ENCODE assay signal across 1 cellular context in the genomic region with DNA sequence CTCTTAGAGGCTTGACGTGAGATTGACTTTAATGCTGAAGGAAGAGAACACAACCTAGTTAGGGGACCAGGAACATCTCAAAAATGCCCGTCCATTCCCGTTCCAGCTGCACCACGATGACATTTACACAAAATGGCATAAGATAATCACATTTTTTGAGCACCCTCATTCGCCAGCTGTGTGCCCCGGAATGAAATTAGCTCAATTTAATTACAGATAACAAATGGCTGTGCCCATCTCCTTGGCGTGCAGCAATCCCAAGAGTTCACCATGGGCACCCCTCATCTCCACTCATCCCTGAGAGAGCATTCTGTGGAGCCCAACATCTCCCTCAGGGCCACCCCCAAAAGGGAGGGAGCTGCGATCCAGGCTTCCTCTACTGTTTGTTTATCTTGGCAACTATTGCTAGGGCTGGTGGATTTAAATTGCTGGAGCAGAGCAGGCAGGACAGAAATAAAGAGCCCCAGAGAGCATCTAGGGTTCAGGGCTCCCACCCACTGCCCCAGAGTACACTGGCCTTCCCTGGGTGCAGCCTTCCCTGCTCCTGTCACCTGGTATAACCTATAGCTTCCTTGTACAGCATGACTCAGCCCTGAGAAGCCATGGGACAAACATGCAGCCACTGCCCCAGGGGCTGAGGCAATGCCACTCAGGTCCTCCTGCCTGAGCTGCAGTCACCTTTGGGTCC.
TF ChIP-seq lines count a peak whose summit lies in the region.

No MANE protein-coding gene starts in this region.

TF ChIP-seq in H1, 55 proteins besides CTCF, POLR2A, EP300 and RAD21 (continued from another document):
- TF ChIP-seq, protein P1, sequence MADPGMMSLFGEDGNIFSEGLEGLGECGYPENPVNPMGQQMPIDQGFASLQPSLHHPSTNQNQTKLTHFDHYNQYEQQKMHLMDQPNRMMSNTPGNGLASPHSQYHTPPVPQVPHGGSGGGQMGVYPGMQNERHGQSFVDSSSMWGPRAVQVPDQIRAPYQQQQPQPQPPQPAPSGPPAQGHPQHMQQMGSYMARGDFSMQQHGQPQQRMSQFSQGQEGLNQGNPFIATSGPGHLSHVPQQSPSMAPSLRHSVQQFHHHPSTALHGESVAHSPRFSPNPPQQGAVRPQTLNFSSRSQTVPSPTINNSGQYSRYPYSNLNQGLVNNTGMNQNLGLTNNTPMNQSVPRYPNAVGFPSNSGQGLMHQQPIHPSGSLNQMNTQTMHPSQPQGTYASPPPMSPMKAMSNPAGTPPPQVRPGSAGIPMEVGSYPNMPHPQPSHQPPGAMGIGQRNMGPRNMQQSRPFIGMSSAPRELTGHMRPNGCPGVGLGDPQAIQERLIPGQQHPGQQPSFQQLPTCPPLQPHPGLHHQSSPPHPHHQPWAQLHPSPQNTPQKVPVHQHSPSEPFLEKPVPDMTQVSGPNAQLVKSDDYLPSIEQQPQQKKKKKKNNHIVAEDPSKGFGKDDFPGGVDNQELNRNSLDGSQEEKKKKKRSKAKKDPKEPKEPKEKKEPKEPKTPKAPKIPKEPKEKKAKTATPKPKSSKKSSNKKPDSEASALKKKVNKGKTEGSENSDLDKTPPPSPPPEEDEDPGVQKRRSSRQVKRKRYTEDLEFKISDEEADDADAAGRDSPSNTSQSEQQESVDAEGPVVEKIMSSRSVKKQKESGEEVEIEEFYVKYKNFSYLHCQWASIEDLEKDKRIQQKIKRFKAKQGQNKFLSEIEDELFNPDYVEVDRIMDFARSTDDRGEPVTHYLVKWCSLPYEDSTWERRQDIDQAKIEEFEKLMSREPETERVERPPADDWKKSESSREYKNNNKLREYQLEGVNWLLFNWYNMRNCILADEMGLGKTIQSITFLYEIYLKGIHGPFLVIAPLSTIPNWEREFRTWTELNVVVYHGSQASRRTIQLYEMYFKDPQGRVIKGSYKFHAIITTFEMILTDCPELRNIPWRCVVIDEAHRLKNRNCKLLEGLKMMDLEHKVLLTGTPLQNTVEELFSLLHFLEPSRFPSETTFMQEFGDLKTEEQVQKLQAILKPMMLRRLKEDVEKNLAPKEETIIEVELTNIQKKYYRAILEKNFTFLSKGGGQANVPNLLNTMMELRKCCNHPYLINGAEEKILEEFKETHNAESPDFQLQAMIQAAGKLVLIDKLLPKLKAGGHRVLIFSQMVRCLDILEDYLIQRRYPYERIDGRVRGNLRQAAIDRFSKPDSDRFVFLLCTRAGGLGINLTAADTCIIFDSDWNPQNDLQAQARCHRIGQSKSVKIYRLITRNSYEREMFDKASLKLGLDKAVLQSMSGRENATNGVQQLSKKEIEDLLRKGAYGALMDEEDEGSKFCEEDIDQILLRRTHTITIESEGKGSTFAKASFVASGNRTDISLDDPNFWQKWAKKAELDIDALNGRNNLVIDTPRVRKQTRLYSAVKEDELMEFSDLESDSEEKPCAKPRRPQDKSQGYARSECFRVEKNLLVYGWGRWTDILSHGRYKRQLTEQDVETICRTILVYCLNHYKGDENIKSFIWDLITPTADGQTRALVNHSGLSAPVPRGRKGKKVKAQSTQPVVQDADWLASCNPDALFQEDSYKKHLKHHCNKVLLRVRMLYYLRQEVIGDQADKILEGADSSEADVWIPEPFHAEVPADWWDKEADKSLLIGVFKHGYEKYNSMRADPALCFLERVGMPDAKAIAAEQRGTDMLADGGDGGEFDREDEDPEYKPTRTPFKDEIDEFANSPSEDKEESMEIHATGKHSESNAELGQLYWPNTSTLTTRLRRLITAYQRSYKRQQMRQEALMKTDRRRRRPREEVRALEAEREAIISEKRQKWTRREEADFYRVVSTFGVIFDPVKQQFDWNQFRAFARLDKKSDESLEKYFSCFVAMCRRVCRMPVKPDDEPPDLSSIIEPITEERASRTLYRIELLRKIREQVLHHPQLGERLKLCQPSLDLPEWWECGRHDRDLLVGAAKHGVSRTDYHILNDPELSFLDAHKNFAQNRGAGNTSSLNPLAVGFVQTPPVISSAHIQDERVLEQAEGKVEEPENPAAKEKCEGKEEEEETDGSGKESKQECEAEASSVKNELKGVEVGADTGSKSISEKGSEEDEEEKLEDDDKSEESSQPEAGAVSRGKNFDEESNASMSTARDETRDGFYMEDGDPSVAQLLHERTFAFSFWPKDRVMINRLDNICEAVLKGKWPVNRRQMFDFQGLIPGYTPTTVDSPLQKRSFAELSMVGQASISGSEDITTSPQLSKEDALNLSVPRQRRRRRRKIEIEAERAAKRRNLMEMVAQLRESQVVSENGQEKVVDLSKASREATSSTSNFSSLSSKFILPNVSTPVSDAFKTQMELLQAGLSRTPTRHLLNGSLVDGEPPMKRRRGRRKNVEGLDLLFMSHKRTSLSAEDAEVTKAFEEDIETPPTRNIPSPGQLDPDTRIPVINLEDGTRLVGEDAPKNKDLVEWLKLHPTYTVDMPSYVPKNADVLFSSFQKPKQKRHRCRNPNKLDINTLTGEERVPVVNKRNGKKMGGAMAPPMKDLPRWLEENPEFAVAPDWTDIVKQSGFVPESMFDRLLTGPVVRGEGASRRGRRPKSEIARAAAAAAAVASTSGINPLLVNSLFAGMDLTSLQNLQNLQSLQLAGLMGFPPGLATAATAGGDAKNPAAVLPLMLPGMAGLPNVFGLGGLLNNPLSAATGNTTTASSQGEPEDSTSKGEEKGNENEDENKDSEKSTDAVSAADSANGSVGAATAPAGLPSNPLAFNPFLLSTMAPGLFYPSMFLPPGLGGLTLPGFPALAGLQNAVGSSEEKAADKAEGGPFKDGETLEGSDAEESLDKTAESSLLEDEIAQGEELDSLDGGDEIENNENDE (IDR thresholded peaks at IDR 0.05; ENCODE audit: insufficient replicate concordance, low read length), result no peak
- TF ChIP-seq SP4 (IDR thresholded peaks at IDR 0.05; ENCODE audit: low read length) (no peak), EZH2 (IDR thresholded peaks at IDR 0.05; ENCODE audit: low read depth, low read length, severe bottlenecking) (no peak), NANOG (IDR thresholded peaks at IDR 0.05; ENCODE audit: insufficient read depth, low read depth, low read length, poor library complexity, severe bottlenecking) (no peak), CREB1 (IDR thresholded peaks at IDR 0.05) (no peak), POLR2AphosphoS5 (IDR thresholded peaks at IDR 0.05; ENCODE audit: low read depth, low read length) (no peak), SAP30 (IDR thresholded peaks at IDR 0.05; ENCODE audit: insufficient read depth, insufficient replicate concordance, low read length) (no peak), CEBPB (IDR thresholded peaks at IDR 0.05; ENCODE audit: low read depth, low read length) (no peak), BACH1 (IDR thresholded peaks at IDR 0.05; ENCODE audit: low read length) (no peak), SIN3A (conservative IDR thresholded peaks at IDR 0.05 in 1 of 2, IDR thresholded peaks at IDR 0.05 in 1 of 2; ENCODE audit: low read depth in 1 of 2, low read length in 2 of 2) (no peak), CHD2 (IDR thresholded peaks at IDR 0.05; ENCODE audit: low read length) (no peak), BCL11A (IDR thresholded peaks at IDR 0.05; ENCODE audit: low read depth in 2 of 2, low read length in 2 of 2) (no peak), JUND (IDR thresholded peaks at IDR 0.05; ENCODE audit: low read length) (no peak), SUZ12 (IDR thresholded peaks at IDR 0.05; ENCODE audit: low read length) (no peak), PHF8 (conservative IDR thresholded peaks at IDR 0.05; ENCODE audit: low read depth, low read length) (no peak)
